In genomic region chr2:19158899-19159298, GRCh38 we compare ENCODE assay signal across 21 cellular contexts.
"Had no signal": no experiment of that assay in that cellular context is flagged by ENCODE, and none has a peak within 500 bp of the region (broad histone marks: within the 10 kb centered on the region; RNA-seq: fewer than 3 reads in every experiment).

No MANE protein-coding gene starts in this region.

- ATAC-seq: activated naive CD4-positive, alpha-beta T cell treated with anti-CD3 and anti-CD28 coated beads, Interleukin-2, amount 50 U/mL, for 72 hours; activated T-helper 17 cell treated with anti-CD3 and anti-CD28 coated beads, Interleukin-2, amount 50 U/mL, for 72 hours; foreskin keratinocyte; naive thymus-derived CD8-positive, alpha-beta T cell had no signal

- DNase-seq: activated CD4-positive, alpha-beta T cell treated with anti-CD3 and anti-CD28 coated beads, Interleukin-2, amount 50 U/mL, for 1 hour; activated CD4-positive, CD25-positive, alpha-beta regulatory T cell treated with anti-CD3 and anti-CD28 coated beads, Interleukin-2, amount 50 U/mL, for 72 hours; activated T-cell treated with anti-CD3 and anti-CD28 coated beads, Interleukin-2, amount 50 U/mL, for 24 hours; aorta; brain microvascular endothelial cell; central memory CD4-positive, alpha-beta T cell; dermis blood vessel endothelial cell; effector CD8-positive, alpha-beta T cell; erythroblast; foreskin keratinocyte; immature natural killer cell; left ventricle myocardium inferior; naive thymus-derived CD8-positive, alpha-beta T cell; retina; stimulated activated CD4-positive, alpha-beta T cell treated with anti-CD3 and anti-CD28 coated beads, Interleukin-12 subunit alpha, Interleukin-12 subunit beta, amount 100 ng/mL, for 4 hours; stimulated activated CD4-positive, alpha-beta T cell treated with anti-CD3 and anti-CD28 coated beads, Interleukin-4, amount 100 ng/mL, for 4 hours; substantia nigra; thyroid gland had no signal

- H3K4me3 ChIP-seq: hepatocyte, left ventricle myocardium inferior, thyroid gland had no signal
